In the genomic region with DNA sequence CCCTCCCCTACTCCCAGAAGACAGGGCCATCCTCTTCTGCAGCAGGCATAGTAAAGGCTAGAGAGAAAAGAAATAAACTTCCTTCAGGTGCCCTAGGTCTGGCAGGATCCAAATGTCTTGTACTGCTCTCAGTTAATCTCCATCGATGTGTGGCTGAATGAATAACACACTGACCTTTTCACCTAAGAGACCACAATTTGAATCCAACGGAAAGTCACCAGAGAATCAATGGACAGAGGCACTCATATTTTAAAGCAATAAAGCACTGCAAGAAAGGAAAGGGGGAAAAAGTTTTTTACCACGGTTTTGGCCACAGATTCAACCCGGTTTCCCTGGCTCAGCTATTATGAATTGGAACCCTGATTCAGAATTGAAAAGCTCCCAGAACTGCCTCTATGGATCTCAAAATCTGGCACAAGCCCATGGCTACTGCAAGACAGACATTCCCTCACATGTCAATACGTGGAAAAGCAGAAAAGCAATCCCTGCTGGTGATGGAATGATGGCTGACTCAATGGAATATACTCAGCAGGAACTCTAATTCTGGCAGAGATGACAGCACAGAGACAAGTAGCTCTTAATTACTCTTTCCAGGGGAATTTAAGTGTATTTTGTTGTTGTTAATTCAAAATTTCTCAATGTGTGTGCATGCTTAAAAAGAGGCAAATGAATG, we compare ENCODE assay signal across 21 cellular contexts.
DNase-seq lines count a peak whose midpoint lies in the region; ATAC-seq, FAIRE-seq and TF ChIP-seq lines count a peak whose summit lies in the region.
"Had no signal": no experiment of that assay in that cellular context is flagged by ENCODE, and none has a peak within 500 bp of the region (broad histone marks: within the 10 kb centered on the region; RNA-seq: fewer than 3 reads in every experiment).

No MANE protein-coding gene starts in this region.

- H3K4me3 ChIP-seq in astrocyte (ENCODE audit: insufficient read depth, low read depth, low read length) = no peak overlapping the region
- H3K4me3 ChIP-seq: body of pancreas, esophagus squamous epithelium, SJCRH30, thyroid gland had no signal

- H3K4me1 Mint-ChIP-seq in natural killer cell (peaks cover 38 to 48% of the 10 kb centered on the region in 2 donors), astrocyte (ENCODE audit: low read depth, unreplicated experiment) (peaks cover 33% of the 10 kb centered on the region)
- H3K4me1 Mint-ChIP-seq in natural killer cell treated with Interleukin-12 subunit alpha and Interleukin-12 subunit beta and Interleukin-15 and Interleukin-18, amount 100 ng/mL, for 72 hours (ENCODE audit: low read depth in 2 of 2) = peaks cover 18 to 27% of the 10 kb centered on the region in 2 donors
- H3K4me1 Mint-ChIP-seq: CD4-positive, CD25-positive, alpha-beta regulatory T cell had no signal

- no peak overlapping the region for H3K27ac ChIP-seq in astrocyte (ENCODE audit: low read depth, low read length)
- H3K27ac ChIP-seq: body of pancreas, esophagus squamous epithelium, parathyroid adenoma, SJCRH30, thyroid gland had no signal

- H3K9me3 Mint-ChIP-seq in natural killer cell (no peaks in the 10 kb centered on the region), astrocyte (ENCODE audit: unreplicated experiment) (no peaks in the 10 kb centered on the region)
- H3K9me3 Mint-ChIP-seq in natural killer cell treated with Interleukin-12 subunit alpha and Interleukin-12 subunit beta and Interleukin-15 and Interleukin-18, amount 100 ng/mL, for 72 hours = no peaks in the 10 kb centered on the region
- H3K9me3 Mint-ChIP-seq: activated naive CD4-positive, alpha-beta T cell treated with anti-CD3 and anti-CD28 coated beads for 36 hours had no signal

- no peak overlapping the region for H2AFZ ChIP-seq in astrocyte (ENCODE audit: low read depth, low read length)
- H2AFZ ChIP-seq: parathyroid adenoma had no signal

- H3K36me3 Mint-ChIP-seq in natural killer cell = no peaks in the 10 kb centered on the region
- H3K36me3 Mint-ChIP-seq in natural killer cell treated with Interleukin-12 subunit alpha and Interleukin-12 subunit beta and Interleukin-15 and Interleukin-18, amount 100 ng/mL, for 72 hours = no peaks in the 10 kb centered on the region
- peaks cover 3% of the 10 kb centered on the region for H3K36me3 Mint-ChIP-seq in astrocyte (ENCODE audit: low read depth, unreplicated experiment)
- H3K36me3 Mint-ChIP-seq: CD4-positive, CD25-positive, alpha-beta regulatory T cell had no signal

- peaks cover 18% of the 10 kb centered on the region for H3K4me1 ChIP-seq in astrocyte (ENCODE audit: insufficient read depth, low read length)
- H3K4me1 ChIP-seq: body of pancreas, esophagus squamous epithelium, SJCRH30, thyroid gland had no signal

- H4K20me1 ChIP-seq in astrocyte (ENCODE audit: insufficient read depth, low read length) = peaks cover 5% of the 10 kb centered on the region

- H3K27me3 Mint-ChIP-seq in natural killer cell (ENCODE audit: low read depth in 2 of 2) (no peaks in the 10 kb centered on the region), astrocyte (ENCODE audit: low read depth, unreplicated experiment) (no peaks in the 10 kb centered on the region)
- no peaks in the 10 kb centered on the region for H3K27me3 Mint-ChIP-seq in natural killer cell treated with Interleukin-12 subunit alpha and Interleukin-12 subunit beta and Interleukin-15 and Interleukin-18, amount 100 ng/mL, for 72 hours
- H3K27me3 Mint-ChIP-seq: CD4-positive, CD25-positive, alpha-beta regulatory T cell had no signal

- H3K27ac Mint-ChIP-seq in natural killer cell = peak overlapping the region; percentile 70 to 84
- peak overlapping the region in 1 of 2 donors; percentile 57 for H3K27ac Mint-ChIP-seq in natural killer cell treated with Interleukin-12 subunit alpha and Interleukin-12 subunit beta and Interleukin-15 and Interleukin-18, amount 100 ng/mL, for 72 hours
- H3K27ac Mint-ChIP-seq in astrocyte (ENCODE audit: unreplicated experiment) = peak overlapping the region; percentile 5
- H3K27ac Mint-ChIP-seq: activated naive CD4-positive, alpha-beta T cell treated with anti-CD3 and anti-CD28 coated beads for 36 hours; CD4-positive, CD25-positive, alpha-beta regulatory T cell had no signal

- peak overlapping the region; percentile 64 for H3K4me2 ChIP-seq in astrocyte (ENCODE audit: low read length)

- no peaks in the 10 kb centered on the region for H3K9me3 ChIP-seq in astrocyte (ENCODE audit: insufficient read depth, low read depth, low read length)
- H3K9me3 ChIP-seq: body of pancreas, esophagus squamous epithelium, SJCRH30, thyroid gland had no signal

- H3K9ac ChIP-seq in astrocyte (ENCODE audit: low read length) = no peak overlapping the region
- H3K9ac ChIP-seq: parathyroid adenoma had no signal

- no peak for ATAC-seq in natural killer cell
- ATAC-seq in natural killer cell treated with Interleukin-12 subunit alpha and Interleukin-12 subunit beta and Interleukin-15 and Interleukin-18, amount 100 ng/mL, for 72 hours = no peak
- ATAC-seq: body of pancreas had no signal

- intact Hi-C loops in natural killer cell (cut with micrococcal nuclease) = no loop called here

- no peaks in the 10 kb centered on the region for H3K27me3 ChIP-seq in astrocyte (ENCODE audit: insufficient read depth, low read length)
- H3K27me3 ChIP-seq: body of pancreas, esophagus squamous epithelium, SJCRH30, thyroid gland had no signal

- no peak for TF ChIP-seq CTCF in natural killer cell (IDR thresholded peaks at IDR 0.05)
- no peak for TF ChIP-seq CTCF in astrocyte (IDR thresholded peaks at IDR 0.05; ENCODE audit: insufficient read depth, low read depth, low read length)

- peaks cover 7% of the 10 kb centered on the region for H3K79me2 ChIP-seq in astrocyte (ENCODE audit: insufficient read depth, low read length)
- H3K79me2 ChIP-seq: parathyroid adenoma had no signal

- H3K36me3 ChIP-seq in astrocyte (ENCODE audit: insufficient read depth, low read length) = no peaks in the 10 kb centered on the region
- H3K36me3 ChIP-seq: esophagus squamous epithelium, SJCRH30, thyroid gland had no signal

- DNase-seq in natural killer cell (no peak), astrocyte (ENCODE audit: low read depth) (peak; percentile 70), kidney glomerular epithelial cell (lab: John Stamatoyannopoulos, UW) (peak; percentile 15), COLO668 (lab: John Stamatoyannopoulos, UW; ENCODE audit: unreplicated experiment) (no peak), COR-L47 (lab: John Stamatoyannopoulos, UW) (no peak)
- no peak for DNase-seq in natural killer cell treated with Interleukin-12 subunit alpha and Interleukin-12 subunit beta and Interleukin-15 and Interleukin-18, amount 100 ng/mL, for 72 hours (ENCODE audit: low spot score)
- DNase-seq in stimulated activated CD8-positive, alpha-beta memory T cell treated with anti-CD3 and anti-CD28 coated beads, Interleukin-4, amount 100 ng/mL, for 48 hours = no peak
- no peak for DNase-seq in activated effector memory CD4-positive, alpha-beta T cell treated with Interleukin-2 at 50 U/mL for 16 hours
- DNase-seq: activated CD8-positive, alpha-beta memory T cell treated with anti-CD3 and anti-CD28 coated beads, Interleukin-2, amount 50 U/mL, for 48 hours; activated naive CD4-positive, alpha-beta T cell treated with anti-CD3 and anti-CD28 coated beads for 36 hours; body of pancreas; CD4-positive, CD25-positive, alpha-beta regulatory T cell; esophagus squamous epithelium; left cardiac atrium; NCI-H146; SJCRH30; small intestine; T-helper 9 cell; thyroid gland had no signal

- FAIRE-seq in astrocyte (lab: Jason Lieb, UNC) = peak; percentile 65
- FAIRE-seq: A204.1, small intestine had no signal

- H3K4me3 Mint-ChIP-seq in natural killer cell (peak overlapping the region; percentile 6), astrocyte (ENCODE audit: unreplicated experiment) (no peak overlapping the region)
- no peak overlapping the region for H3K4me3 Mint-ChIP-seq in natural killer cell treated with Interleukin-12 subunit alpha and Interleukin-12 subunit beta and Interleukin-15 and Interleukin-18, amount 100 ng/mL, for 72 hours
- H3K4me3 Mint-ChIP-seq: activated naive CD4-positive, alpha-beta T cell treated with anti-CD3 and anti-CD28 coated beads for 36 hours; CD4-positive, CD25-positive, alpha-beta regulatory T cell had no signal

Comparison
In these comparisons a context has a peak if more than half of its experiments do, and no peak if none do; other contexts are left out.
1. DNase-seq: peak in astrocyte (single experiment) and kidney glomerular epithelial cell (single experiment); none in natural killer cell (single experiment), natural killer cell treated with Interleukin-12 subunit alpha and Interleukin-12 subunit beta and Interleukin-15 and Interleukin-18, amount 100 ng/mL, for 72 hours (single experiment), stimulated activated CD8-positive, alpha-beta memory T cell treated with anti-CD3 and anti-CD28 coated beads, Interleukin-4, amount 100 ng/mL, for 48 hours (single experiment), COLO668 (single experiment), COR-L47 (single experiment) and activated effector memory CD4-positive, alpha-beta T cell treated with Interleukin-2 at 50 U/mL for 16 hours (single experiment).